12 cellular contexts compared by ENCODE assay signal in the genomic region with DNA sequence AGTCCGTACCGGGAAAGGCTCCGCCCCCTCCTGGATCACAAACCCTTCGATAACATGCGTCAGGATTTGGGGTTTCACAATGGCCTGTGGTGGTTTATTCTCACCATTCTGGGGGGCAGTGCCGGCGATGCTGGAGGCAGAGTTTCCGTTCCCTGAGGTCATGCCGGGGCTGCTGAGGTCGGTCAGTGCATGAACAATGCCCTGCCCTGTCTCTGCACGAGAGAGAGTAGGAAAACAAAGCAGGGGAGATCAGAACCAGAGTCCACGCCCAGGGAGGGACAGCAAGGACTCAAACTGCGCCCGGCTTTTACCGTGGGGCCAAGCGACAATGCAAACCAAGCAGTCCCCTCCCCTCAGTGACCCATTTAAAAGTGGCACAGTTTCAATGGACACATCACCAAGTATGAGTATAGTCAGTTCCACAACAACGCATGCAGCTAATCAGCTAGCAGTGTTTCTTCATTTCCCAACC. TPM values are rescaled to one million over a fixed set of nuclear protein-coding genes. Genes with fewer than 3 reads are reported as not detected.
DNase-seq lines count a peak whose midpoint lies in the region; ATAC-seq and TF ChIP-seq lines count a peak whose summit lies in the region.
"Had no signal": no experiment of that assay in that cellular context is flagged by ENCODE, and none has a peak within 500 bp of the region (broad histone marks: within the 10 kb centered on the region; RNA-seq: fewer than 3 reads in every experiment).

No MANE protein-coding gene starts in this region.

- H3K4me1 ChIP-seq in adrenal gland (replicated peaks in 1 of 2) (peaks cover 50 to 78% of the 10 kb centered on the region in 2 donors), neural progenitor cell (peaks cover 47% of the 10 kb centered on the region), transverse colon (peaks cover 23 to 71% (median 56%) of the 10 kb centered on the region in 4 donors), Caco-2 (peaks cover 16% of the 10 kb centered on the region)

- H3K36me3 ChIP-seq in adrenal gland (replicated peaks in 1 of 2) (peaks cover 0 to 49% of the 10 kb centered on the region in 2 donors), neural progenitor cell (no peaks in the 10 kb centered on the region), transverse colon (peaks cover 0 to 28% (median 15%) of the 10 kb centered on the region in 4 donors), Caco-2 (ENCODE audit: control insufficient read depth, insufficient read depth, low read length) (no peaks in the 10 kb centered on the region; the same call in 1 of the 2 replicates)

- 13 to 34% (median 16%) methylated on average over 16 to 17 of the region's 17 CpGs for WGBS in adrenal gland, 4 donors
- WGBS in transverse colon (ENCODE audit: low coverage in 1 of 2), 2 donors = 68% methylated on average over 17 of the region's 17 CpGs; no CpG with 5 or more reads in 1 of the 2 donors

- no peak for TF ChIP-seq CTCF in adrenal gland (IDR thresholded peaks at IDR 0.05)
- no peak for TF ChIP-seq CTCF in fibroblast of villous mesenchyme (IDR thresholded peaks at IDR 0.05; ENCODE audit: insufficient read depth, low read depth, low read length)
- TF ChIP-seq CTCF in neural progenitor cell (IDR thresholded peaks at IDR 0.05) = no peak
- TF ChIP-seq CTCF in transverse colon (IDR thresholded peaks at IDR 0.05) = no peak
- TF ChIP-seq CTCF in CD4-positive, alpha-beta T cell (IDR thresholded peaks at IDR 0.05) = no peak
- no peak for TF ChIP-seq CTCF in Caco-2 (IDR thresholded peaks at IDR 0.05; ENCODE audit: insufficient read depth in 1 of 2, low read depth in 1 of 2, low read length in 1 of 2, severe bottlenecking in 1 of 2, unreplicated experiment in 1 of 2)

- peak; percentile 15 to 55 for TF ChIP-seq POLR2A in adrenal gland (IDR thresholded peaks at IDR 0.05)
- TF ChIP-seq POLR2A in transverse colon (IDR thresholded peaks at IDR 0.05) = no peak

- H3K9ac ChIP-seq in neural progenitor cell = no peak overlapping the region

- no peak overlapping the region for H2AFZ ChIP-seq in neural progenitor cell (replicated peaks)

- intact Hi-C loops in adrenal gland (cut with DNase I) = no loop called here
- intact Hi-C loops in transverse colon (cut with DNase I; ENCODE audit: low total_unique reads) = no loop called here
- intact Hi-C loops in CD4-positive, alpha-beta T cell (cut with DNase I, micrococcal nuclease) = no loop called here
- intact Hi-C loops in Caco-2 (cut with micrococcal nuclease; ENCODE audit: unreplicated experiment) = no loop called here
- intact Hi-C loops in activated naive CD4-positive, alpha-beta T cell treated with anti-CD3 and anti-CD28 coated beads for 36 hours (cut with micrococcal nuclease) = no loop called here

- peaks cover 27% of the 10 kb centered on the region for H3F3A ChIP-seq in neural progenitor cell (ENCODE audit: low read depth)

- POLR2A ChIA-PET in CD4-positive, alpha-beta T cell (lab: Charles Lee) = no interaction called here
- POLR2A ChIA-PET in Caco-2 (lab: Charles Lee) = no interaction called here

- H3K4me1 Mint-ChIP-seq in neural progenitor cell (peaks cover 55% of the 10 kb centered on the region), Caco-2 (ENCODE audit: low read depth, unreplicated experiment) (peaks cover 14% of the 10 kb centered on the region)
- peaks cover 31% of the 10 kb centered on the region for H3K4me1 Mint-ChIP-seq in CD4-positive, alpha-beta T cell (ENCODE audit: low read depth)
- H3K4me1 Mint-ChIP-seq in activated naive CD4-positive, alpha-beta T cell treated with anti-CD3 and anti-CD28 coated beads for 36 hours (ENCODE audit: low read depth) = peaks cover 20% of the 10 kb centered on the region

- H3K27ac Mint-ChIP-seq in neural progenitor cell (peak overlapping the region; percentile 85), Caco-2 (ENCODE audit: unreplicated experiment) (no peak overlapping the region)
- no peak overlapping the region for H3K27ac Mint-ChIP-seq in CD4-positive, alpha-beta T cell
- no peak overlapping the region for H3K27ac Mint-ChIP-seq in activated naive CD4-positive, alpha-beta T cell treated with anti-CD3 and anti-CD28 coated beads for 36 hours

- H3K4me2 ChIP-seq in neural progenitor cell = peak overlapping the region; percentile 12

- TF ChIP-seq EP300 in transverse colon (IDR thresholded peaks at IDR 0.05; ENCODE audit: low read depth) = no peak

- no TSS peak for BruUV-seq in Caco-2 (replicated peaks; lab: Mats Ljungman, UMichigan)

- in situ Hi-C loops in transverse colon (cut with MboI; ENCODE audit: low pct_ligation_motif_present in 1 of 4, low pct_unique_long_range_greater_than_20kb in 1 of 4, low sequenced_read_pairs in 3 of 4) = no loop called here

- H3K27me3 ChIP-seq in adrenal gland (no peaks in the 10 kb centered on the region), neural progenitor cell (no peaks in the 10 kb centered on the region), transverse colon (no peaks in the 10 kb centered on the region), Caco-2 (replicated peaks; ENCODE audit: control insufficient read depth, insufficient read depth, low read length) (no peaks in the 10 kb centered on the region)
- no peaks in the 10 kb centered on the region for H3K27me3 ChIP-seq in CD4-positive, alpha-beta T cell (ENCODE audit: control insufficient read depth, insufficient read depth, low read length)
- H3K27me3 ChIP-seq: SJSA1 had no signal

- CTCF ChIA-PET in CD4-positive, alpha-beta T cell (lab: Charles Lee) = no interaction called here
- CTCF ChIA-PET in Caco-2 (lab: Charles Lee) = no interaction called here
- CTCF ChIA-PET in activated naive CD4-positive, alpha-beta T cell treated with anti-CD3 and anti-CD28 coated beads for 36 hours (lab: Charles Lee) = no interaction called here

- peak overlapping the region; percentile 68 to 97 (median 71) for H3K27ac ChIP-seq in adrenal gland
- H3K27ac ChIP-seq in neural progenitor cell = no peak overlapping the region
- peak overlapping the region; percentile 61 to 98 (median 96) for H3K27ac ChIP-seq in transverse colon
- H3K27ac ChIP-seq in CD4-positive, alpha-beta T cell (ENCODE audit: low read depth, low read length) = no peak overlapping the region
- H3K27ac ChIP-seq: SJSA1 had no signal

- H3K9me3 ChIP-seq in adrenal gland (replicated peaks in 1 of 3) (no peaks in the 10 kb centered on the region), neural progenitor cell (ENCODE audit: low read depth) (no peaks in the 10 kb centered on the region), transverse colon (no peaks in the 10 kb centered on the region), Caco-2 (no peaks in the 10 kb centered on the region)
- H3K9me3 ChIP-seq in CD4-positive, alpha-beta T cell (ENCODE audit: control insufficient read depth, low read length) = no peaks in the 10 kb centered on the region
- H3K9me3 ChIP-seq: SJSA1 had no signal

- no peak overlapping the region for H3K4me3 ChIP-seq in adrenal gland
- H3K4me3 ChIP-seq in fibroblast of villous mesenchyme (ENCODE audit: low read depth, low read length) = no peak overlapping the region
- H3K4me3 ChIP-seq in neural progenitor cell = no peak overlapping the region
- H3K4me3 ChIP-seq in transverse colon = peak overlapping the region in 1 of 4 donors; percentile 7
- no peak overlapping the region for H3K4me3 ChIP-seq in Caco-2 (ENCODE audit: low read depth, low read length)
- H3K4me3 ChIP-seq: SJSA1 had no signal

- H3K79me2 ChIP-seq in neural progenitor cell (ENCODE audit: low read depth) = peaks cover 70% of the 10 kb centered on the region

- no peak for ATAC-seq in CD4-positive, alpha-beta T cell (ENCODE audit: poor library complexity)
- ATAC-seq: naive thymus-derived CD8-positive, alpha-beta T cell had no signal

- peaks cover 5% of the 10 kb centered on the region for H3K27me3 Mint-ChIP-seq in neural progenitor cell (ENCODE audit: insufficient read depth, low read depth)
- H3K27me3 Mint-ChIP-seq in CD4-positive, alpha-beta T cell = no peaks in the 10 kb centered on the region
- no peaks in the 10 kb centered on the region for H3K27me3 Mint-ChIP-seq in Caco-2 (ENCODE audit: insufficient read depth, unreplicated experiment)
- no peaks in the 10 kb centered on the region for H3K27me3 Mint-ChIP-seq in activated naive CD4-positive, alpha-beta T cell treated with anti-CD3 and anti-CD28 coated beads for 36 hours (ENCODE audit: low read depth)
- H3K27me3 Mint-ChIP-seq: naive thymus-derived CD8-positive, alpha-beta T cell had no signal

- DNase-seq in adrenal gland (peak in 6 of 7 donors; percentile 81 to 94 (median 85)), fibroblast of villous mesenchyme (ENCODE audit: low read depth) (peak; percentile 73), neural progenitor cell (ENCODE audit: low spot score) (peak; percentile 34), transverse colon (peak; percentile 55), NCI-H774 (lab: John Stamatoyannopoulos, UW) (no peak), Caco-2 (no peak)
- no peak for DNase-seq in CD4-positive, alpha-beta T cell
- DNase-seq in activated naive CD4-positive, alpha-beta T cell treated with anti-CD3 and anti-CD28 coated beads for 36 hours = no peak
- DNase-seq: activated CD4-positive, alpha-beta T cell treated with anti-CD3 and anti-CD28 coated beads, Interleukin-2, amount 50 U/mL, for 1 hour; KBM-7; naive thymus-derived CD8-positive, alpha-beta T cell had no signal

- H3K4me3 Mint-ChIP-seq in neural progenitor cell (no peak overlapping the region), Caco-2 (ENCODE audit: unreplicated experiment) (no peak overlapping the region)
- no peak overlapping the region for H3K4me3 Mint-ChIP-seq in CD4-positive, alpha-beta T cell
- no peak overlapping the region for H3K4me3 Mint-ChIP-seq in activated naive CD4-positive, alpha-beta T cell treated with anti-CD3 and anti-CD28 coated beads for 36 hours
- H3K4me3 Mint-ChIP-seq: naive thymus-derived CD8-positive, alpha-beta T cell had no signal

- peaks cover 85% of the 10 kb centered on the region for H4K20me1 ChIP-seq in neural progenitor cell (ENCODE audit: low read depth)

- H3K36me3 Mint-ChIP-seq in neural progenitor cell (peaks cover 50% of the 10 kb centered on the region), Caco-2 (ENCODE audit: insufficient read depth, unreplicated experiment) (peaks cover 37% of the 10 kb centered on the region)
- peaks cover 61% of the 10 kb centered on the region for H3K36me3 Mint-ChIP-seq in CD4-positive, alpha-beta T cell (ENCODE audit: low read depth)
- H3K36me3 Mint-ChIP-seq in activated naive CD4-positive, alpha-beta T cell treated with anti-CD3 and anti-CD28 coated beads for 36 hours (ENCODE audit: low read depth) = peaks cover 6% of the 10 kb centered on the region

- H3K9me3 Mint-ChIP-seq in neural progenitor cell (no peaks in the 10 kb centered on the region), Caco-2 (ENCODE audit: unreplicated experiment) (no peaks in the 10 kb centered on the region)
- H3K9me3 Mint-ChIP-seq in CD4-positive, alpha-beta T cell = no peaks in the 10 kb centered on the region
- no peaks in the 10 kb centered on the region for H3K9me3 Mint-ChIP-seq in activated naive CD4-positive, alpha-beta T cell treated with anti-CD3 and anti-CD28 coated beads for 36 hours
- H3K9me3 Mint-ChIP-seq: naive thymus-derived CD8-positive, alpha-beta T cell had no signal

RNA-seq across cellular contexts. Expression of gene A3GALT2, which starts 13.2 kb away (rescaled TPM):
- total RNA-seq in adrenal gland = under 1 TPM in 1 of 8 donors, not detected in 7; 0.49 TPM
- under 1 TPM in 1 of 3 donors, not detected in 2; 0.17 TPM for polyA plus RNA-seq in adrenal gland
- not detected in 2 replicates for total RNA-seq in fibroblast of villous mesenchyme
- total RNA-seq in neural progenitor cell (ENCODE audit: low replicate concordance) = not detected in 2 replicates
- not detected for total RNA-seq in transverse colon
- not detected for total RNA-seq in CD4-positive, alpha-beta T cell
- total RNA-seq in Caco-2 (2022) = not detected in 2 replicates
- total RNA-seq in activated naive CD4-positive, alpha-beta T cell treated with anti-CD3 and anti-CD28 coated beads for 36 hours = not detected
- total RNA-seq: naive thymus-derived CD8-positive, alpha-beta T cell; SJSA1 had no signal
- polyA plus RNA-seq: naive thymus-derived CD8-positive, alpha-beta T cell had no signal

Comparison
In these comparisons a context has a peak if more than half of its experiments do, and no peak if none do; other contexts are left out.
1. DNase-seq: peak in adrenal gland (6 of 7), fibroblast of villous mesenchyme (single experiment), neural progenitor cell (single experiment) and transverse colon (single experiment); none in NCI-H774 (single experiment), CD4-positive, alpha-beta T cell (0 of 10), Caco-2 (0 of 2) and activated naive CD4-positive, alpha-beta T cell treated with anti-CD3 and anti-CD28 coated beads for 36 hours (single experiment).
2. H3K27ac ChIP-seq: peak in adrenal gland (5 of 5) and transverse colon (4 of 4); none in neural progenitor cell (single experiment) and CD4-positive, alpha-beta T cell (single experiment).